In the genomic region with DNA sequence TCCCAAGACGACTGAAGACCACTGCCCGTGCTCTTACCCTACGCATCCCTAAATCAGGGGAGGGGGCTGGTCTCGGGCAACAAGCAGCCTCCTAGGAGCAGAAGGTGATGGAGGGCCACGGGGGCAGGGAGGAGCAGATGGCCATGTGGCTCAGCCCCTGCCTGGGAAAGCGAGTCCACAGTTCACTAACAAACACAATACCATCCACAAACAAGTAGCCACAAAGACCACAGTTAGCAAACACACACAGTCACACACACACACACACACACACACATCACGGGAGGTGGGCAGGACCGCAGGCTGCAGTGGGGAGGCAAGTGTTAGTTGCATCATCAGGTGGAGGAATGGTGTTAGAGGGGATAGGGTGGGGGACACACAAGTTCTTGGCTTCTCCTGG, we compare ENCODE assay signal across 18 cellular contexts. TPM values are rescaled to one million over a fixed set of nuclear protein-coding genes. Genes with fewer than 3 reads are reported as not detected.
DNase-seq lines count a peak whose midpoint lies in the region; ATAC-seq, FAIRE-seq and TF ChIP-seq lines count a peak whose summit lies in the region.
"Had no signal": no experiment of that assay in that cellular context is flagged by ENCODE, and none has a peak within 500 bp of the region (broad histone marks: within the 10 kb centered on the region; RNA-seq: fewer than 3 reads in every experiment).

No MANE protein-coding gene starts in this region.

- H3K27ac ChIP-seq in kidney (ENCODE audit: low read depth in 2 of 2, low read length in 2 of 2) (peak overlapping the region; percentile 48 to 69), testis (no peak overlapping the region)
- H3K27ac ChIP-seq: brain microvascular endothelial cell, hepatocyte, pancreas, uterus had no signal

- DNase-seq in activated gamma-delta T cell treated with Interleukin-2 at 50 U/mL for 16 hours (peak; percentile 25), activated gamma-delta T cell (lab: John Stamatoyannopoulos, UW) (no peak), activated B cell treated with CpG ODN at 0.5 μM for 24 hours (peak; percentile 7), kidney (peak; percentile 55), testis (peak; percentile 11), NCI-H2196 (lab: John Stamatoyannopoulos, UW; ENCODE audit: unreplicated experiment) (no peak), epidermal melanocyte (ENCODE audit: insufficient read length, low spot score) (no peak)
- DNase-seq: activated naive CD4-positive, alpha-beta T cell; brain microvascular endothelial cell; EL; kidney glomerular epithelial cell; NCI-H1105 treated with DMSO at 0.1 percent for 48 hours; stimulated activated naive B cell treated with anti-CD40 and anti-IgM and Interleukin-4, amounts not matched to agents 10 μg/mL and 1 μg/mL and 100 μg/mL, for 72 hours had no signal

- intact Hi-C loops in activated B cell treated with CpG ODN at 0.5 μM for 24 hours (cut with micrococcal nuclease), result no loop called here
- intact Hi-C loops in kidney (cut with DNase I), result no loop called here
- intact Hi-C loops in testis (cut with DNase I; ENCODE audit: low total_unique reads), result no loop called here

- H3K4me3 ChIP-seq in kidney (ENCODE audit: low read length in 2 of 2) (no peak overlapping the region), testis (no peak overlapping the region)
- H3K4me3 ChIP-seq: hepatocyte, pancreas, uterus had no signal

- POLR2A ChIA-PET in activated B cell treated with CpG ODN at 0.5 μM for 24 hours (lab: Charles Lee), result no interaction called here

- H3K27me3 ChIP-seq in testis, result no peaks in the 10 kb centered on the region
- H3K27me3 ChIP-seq: hepatocyte, pancreas, uterus had no signal

- H3K4me1 Mint-ChIP-seq in activated B cell treated with CpG ODN at 0.5 μM for 24 hours, result peaks cover 3% of the 10 kb centered on the region

- H3K9me3 ChIP-seq in kidney (ENCODE audit: control insufficient read depth in 1 of 2, low read length in 2 of 2) (no peaks in the 10 kb centered on the region), testis (no peaks in the 10 kb centered on the region)
- H3K9me3 ChIP-seq: pancreas, uterus had no signal

- H3K4me3 Mint-ChIP-seq in activated B cell treated with CpG ODN at 0.5 μM for 24 hours, result no peak overlapping the region
- H3K4me3 Mint-ChIP-seq: CD8-positive, alpha-beta T cell; stimulated activated naive B cell treated with anti-CD40 and anti-IgM and Interleukin-4, amounts not matched to agents 10 μg/mL and 1 μg/mL and 100 μg/mL, for 72 hours had no signal

- no peaks in the 10 kb centered on the region for H3K9me3 Mint-ChIP-seq in activated B cell treated with CpG ODN at 0.5 μM for 24 hours
- H3K9me3 Mint-ChIP-seq: CD8-positive, alpha-beta T cell; stimulated activated naive B cell treated with anti-CD40 and anti-IgM and Interleukin-4, amounts not matched to agents 10 μg/mL and 1 μg/mL and 100 μg/mL, for 72 hours had no signal

- peaks cover 11% of the 10 kb centered on the region for H3K27me3 Mint-ChIP-seq in activated B cell treated with CpG ODN at 0.5 μM for 24 hours

- H3K4me1 ChIP-seq in kidney (ENCODE audit: control insufficient read depth in 1 of 2, insufficient read depth in 1 of 2, low read depth in 1 of 2, low read length in 2 of 2), result peaks cover 10 to 12% of the 10 kb centered on the region in 2 donors
- H3K4me1 ChIP-seq in testis, result peaks cover 18% of the 10 kb centered on the region
- H3K4me1 ChIP-seq: uterus had no signal

- H3K27ac Mint-ChIP-seq in activated B cell treated with CpG ODN at 0.5 μM for 24 hours, result no peak overlapping the region
- H3K27ac Mint-ChIP-seq: CD8-positive, alpha-beta T cell; stimulated activated naive B cell treated with anti-CD40 and anti-IgM and Interleukin-4, amounts not matched to agents 10 μg/mL and 1 μg/mL and 100 μg/mL, for 72 hours had no signal

- TF ChIP-seq POLR2A in testis (IDR thresholded peaks at IDR 0.05), result no peak

- WGBS in testis, 2 donors, result 73 to 79% methylated on average over 8 of the region's 8 CpGs

- H3K36me3 ChIP-seq in kidney (ENCODE audit: control insufficient read depth in 1 of 2, insufficient read depth in 2 of 2, low read length in 2 of 2) (peaks cover 0 to 2% of the 10 kb centered on the region in 2 donors), testis (ENCODE audit: low read depth, missing control alignments) (no peaks in the 10 kb centered on the region)
- H3K36me3 ChIP-seq: brain microvascular endothelial cell, pancreas, uterus had no signal

- no peak for FAIRE-seq in kidney (lab: Jason Lieb, UNC)
- FAIRE-seq: pancreas had no signal

- no peaks in the 10 kb centered on the region for H3K36me3 Mint-ChIP-seq in activated B cell treated with CpG ODN at 0.5 μM for 24 hours (ENCODE audit: low read depth)
- H3K36me3 Mint-ChIP-seq: CD8-positive, alpha-beta T cell; stimulated activated naive B cell treated with anti-CD40 and anti-IgM and Interleukin-4, amounts not matched to agents 10 μg/mL and 1 μg/mL and 100 μg/mL, for 72 hours had no signal

- ATAC-seq in activated B cell treated with CpG ODN at 0.5 μM for 24 hours (ENCODE audit: low read depth), result no peak
- ATAC-seq in HG03139 (IDR thresholded peaks at IDR 0.05; ENCODE audit: unreplicated experiment), result no peak
- ATAC-seq: CD8-positive, alpha-beta T cell; pancreas; stimulated activated naive B cell treated with anti-CD40 and anti-IgM and Interleukin-4, amounts not matched to agents 10 μg/mL and 1 μg/mL and 100 μg/mL, for 72 hours had no signal

- peak overlapping the region in 1 of 2 donors; percentile 36 for H3K9ac ChIP-seq in kidney (ENCODE audit: low read length in 2 of 2)

- CTCF ChIA-PET in activated B cell treated with CpG ODN at 0.5 μM for 24 hours (lab: Charles Lee), result interaction anchor here (1.2 kb wide), 1 partner anchor 109 kb away, joined by 3 read pairs; no protein-coding TSS in a partner anchor

- TF ChIP-seq CTCF in activated B cell treated with CpG ODN at 0.5 μM for 24 hours (IDR thresholded peaks at IDR 0.05) (no peak), kidney (IDR thresholded peaks at IDR 0.05; ENCODE audit: borderline replicate concordance, extremely low read depth, insufficient read depth) (no peak), testis (IDR thresholded peaks at IDR 0.05) (no peak)

RNA-seq across cellular contexts. Expression of gene FXYD2, which starts 13.2 kb away (rescaled TPM):
- total RNA-seq in activated B cell treated with CpG ODN at 0.5 μM for 24 hours (40.4 and 44.6 TPM in 2 replicates), kidney (2,527 TPM), testis (1 to 10 TPM; 5.3 to 7.6 TPM)
- polyA plus RNA-seq in kidney (ENCODE audit: insufficient read depth, low read depth, low replicate concordance) (9,664 TPM), testis (ENCODE audit: insufficient read depth, low read depth, low replicate concordance) (8.3 TPM)

RNA-seq across cellular contexts. Expression of gene FXYD6, which starts 38.7 kb away (rescaled TPM):
- not detected in 2 replicates for total RNA-seq in activated B cell treated with CpG ODN at 0.5 μM for 24 hours
- 62.7 TPM for total RNA-seq in kidney
- polyA plus RNA-seq in kidney (ENCODE audit: insufficient read depth, low read depth, low replicate concordance), result 57.8 TPM
- 100 to 1,000 TPM; 191 to 439 TPM for total RNA-seq in testis
- 186 TPM for polyA plus RNA-seq in testis (ENCODE audit: insufficient read depth, low read depth, low replicate concordance)
- total RNA-seq: CD8-positive, alpha-beta T cell had no signal

RNA-seq across cellular contexts. Expression of gene DSCAML1, which starts 40.8 kb away (rescaled TPM):
- 1.5 and 3.6 TPM in 2 replicates for total RNA-seq in activated B cell treated with CpG ODN at 0.5 μM for 24 hours
- total RNA-seq in kidney, result 17.3 TPM
- polyA plus RNA-seq in kidney (ENCODE audit: insufficient read depth, low read depth, low replicate concordance), result 0.95 TPM
- total RNA-seq in testis, result 1 to 10 TPM; 3.0 to 6.1 TPM
- 1.6 TPM for polyA plus RNA-seq in testis (ENCODE audit: insufficient read depth, low read depth, low replicate concordance)

Comparison
In these comparisons a context has a peak if more than half of its experiments do, and no peak if none do; other contexts are left out.
1. DNase-seq: peak in activated gamma-delta T cell treated with Interleukin-2 at 50 U/mL for 16 hours (single experiment), activated B cell treated with CpG ODN at 0.5 μM for 24 hours (single experiment), kidney (single experiment) and testis (single experiment); none in activated gamma-delta T cell (single experiment), NCI-H2196 (single experiment) and epidermal melanocyte (single experiment).
2. H3K27ac ChIP-seq: peak in kidney (2 of 2); none in testis (0 of 2).
3. RNA of gene FXYD2, which starts 13.2 kb away (total RNA-seq): 2,527 TPM in kidney (single experiment); 40.4 to 44.6 TPM in activated B cell treated with CpG ODN at 0.5 μM for 24 hours and 5.3 to 7.6 TPM in testis; every median in the first group is over 10 times any median in the second.
4. RNA of gene FXYD6, which starts 38.7 kb away (total RNA-seq): 191 to 439 TPM in testis and 62.7 TPM in kidney (single experiment); not detected in activated B cell treated with CpG ODN at 0.5 μM for 24 hours; every median in the first group is over 10 times any median in the second.